In genomic region chr2:20631617-20632307, GRCh38 we compare ENCODE assay signal across 14 cellular contexts.
"Had no signal": no experiment of that assay in that cellular context is flagged by ENCODE, and none has a peak within 500 bp of the region (broad histone marks: within the 10 kb centered on the region; RNA-seq: fewer than 3 reads in every experiment).

No MANE protein-coding gene starts in this region.

- H3K36me3 ChIP-seq: breast epithelium, right lobe of liver had no signal

- H3K9me3 Mint-ChIP-seq: neural crest cell; stimulated activated naive CD8-positive, alpha-beta T cell treated with anti-CD3 and anti-CD28 coated beads, Interleukin-15, amount 100 ng/mL, for 72 hours had no signal

- H3K27me3 Mint-ChIP-seq: stimulated activated naive CD8-positive, alpha-beta T cell treated with anti-CD3 and anti-CD28 coated beads, Interleukin-15, amount 100 ng/mL, for 72 hours had no signal

- H3K27ac ChIP-seq: psoas muscle, right lobe of liver had no signal

- H3K4me3 Mint-ChIP-seq: neural crest cell; stimulated activated naive CD8-positive, alpha-beta T cell treated with anti-CD3 and anti-CD28 coated beads, Interleukin-15, amount 100 ng/mL, for 72 hours had no signal

- DNase-seq: activated CD4-positive, alpha-beta T cell treated with anti-CD3 and anti-CD28 coated beads for 1 hour; activated CD4-positive, alpha-beta T cell treated with anti-CD3 and anti-CD28 coated beads, Interleukin-2, amount 50 U/mL, for 4 hours; activated naive CD4-positive, alpha-beta T cell; activated T-cell treated with anti-CD3 and anti-CD28 coated beads for 4 hours; midbrain; stimulated activated CD4-positive, alpha-beta T cell treated with anti-CD3 and anti-CD28 coated beads, Interleukin-1b, Interleukin-23, amount 100 ng/mL, for 48 hours; stimulated activated naive CD8-positive, alpha-beta T cell treated with anti-CD3 and anti-CD28 coated beads, Interleukin-15, amount 100 ng/mL, for 72 hours; T-helper 1 cell; T1000 had no signal

- H3K27me3 ChIP-seq: breast epithelium, right lobe of liver had no signal

- ATAC-seq: psoas muscle; right lobe of liver; stimulated activated naive CD8-positive, alpha-beta T cell treated with anti-CD3 and anti-CD28 coated beads, Interleukin-15, amount 100 ng/mL, for 72 hours had no signal

- H3K4me3 ChIP-seq: breast epithelium, lung, psoas muscle, right lobe of liver had no signal

- H3K9me3 ChIP-seq: breast epithelium, psoas muscle, right lobe of liver had no signal
